Comparison of ENCODE assay signal across 25 cellular contexts in genomic region chrX:128601706-128602105, GRCh38.
DNase-seq lines count a peak whose midpoint lies in the region; ATAC-seq, FAIRE-seq and TF ChIP-seq lines count a peak whose summit lies in the region.
"Had no signal": no experiment of that assay in that cellular context is flagged by ENCODE, and none has a peak within 500 bp of the region (broad histone marks: within the 10 kb centered on the region; RNA-seq: fewer than 3 reads in every experiment).

No MANE protein-coding gene starts in this region.

- in situ Hi-C loops in HepG2 (cut with HindIII; ENCODE audit: extremely low pct_ligation_motif_present, low pct_unique_long_range_greater_than_20kb): no loop called here

- no peaks in the 10 kb centered on the region for H3K36me3 Mint-ChIP-seq in astrocyte (ENCODE audit: low read depth, unreplicated experiment)
- H3K36me3 Mint-ChIP-seq: CD14-positive monocyte; CD4-positive, alpha-beta memory T cell; CD4-positive, CD25-positive, alpha-beta regulatory T cell; CD8-positive, alpha-beta memory T cell had no signal

- no peaks in the 10 kb centered on the region for H3K27me3 Mint-ChIP-seq in astrocyte (ENCODE audit: low read depth, unreplicated experiment)
- H3K27me3 Mint-ChIP-seq: CD4-positive, alpha-beta memory T cell; CD8-positive, alpha-beta memory T cell had no signal

- WGBS in HepG2 (ENCODE audit: low lambda C conversion rate): 20% methylated on average over 2 of the region's 2 CpGs
- WGBS in right lobe of liver (ENCODE audit: insufficient coverage, low coverage, low lambda C conversion rate, missing lambda C conversion rate): 66% methylated on average over 2 of the region's 2 CpGs

- H3K4me1 ChIP-seq in HepG2 (ENCODE audit: insufficient read depth, low read length) (no peaks in the 10 kb centered on the region), right lobe of liver (no peaks in the 10 kb centered on the region), astrocyte (ENCODE audit: insufficient read depth, low read length) (no peaks in the 10 kb centered on the region)
- H3K4me1 ChIP-seq: BE2C, BLaER1 had no signal

- H3K9me3 ChIP-seq in HepG2 (ENCODE audit: low read length) (no peaks in the 10 kb centered on the region), right lobe of liver (no peaks in the 10 kb centered on the region), astrocyte (ENCODE audit: insufficient read depth, low read depth, low read length) (no peaks in the 10 kb centered on the region)
- H3K9me3 ChIP-seq: BE2C, BLaER1 had no signal

- POLR2A ChIA-PET in HepG2 (lab: Yijun Ruan, JAX): no interaction called here

- H3K27ac Mint-ChIP-seq in astrocyte (ENCODE audit: unreplicated experiment): no peak overlapping the region
- H3K27ac Mint-ChIP-seq: CD14-positive monocyte; CD4-positive, alpha-beta memory T cell; CD4-positive, CD25-positive, alpha-beta regulatory T cell; CD8-positive, alpha-beta memory T cell had no signal

- no TSS peak for BruUV-seq in HepG2 (replicated peaks; lab: Mats Ljungman, UMichigan)

- FAIRE-seq in HepG2 (lab: Jason Lieb, UNC) (no peak), astrocyte (lab: Jason Lieb, UNC) (peak; percentile 94)
- FAIRE-seq: GM12878, GM12892, GM18507 had no signal

- H4K20me1 ChIP-seq in HepG2 (ENCODE audit: insufficient read depth, low read length): no peaks in the 10 kb centered on the region
- H4K20me1 ChIP-seq in astrocyte (ENCODE audit: insufficient read depth, low read length): no peaks in the 10 kb centered on the region
- H4K20me1 ChIP-seq: BLaER1 had no signal

- no peaks in the 10 kb centered on the region for H3K79me2 ChIP-seq in HepG2 (ENCODE audit: insufficient read depth, low read length)
- H3K79me2 ChIP-seq in astrocyte (ENCODE audit: insufficient read depth, low read length): no peaks in the 10 kb centered on the region

- H3K36me3 ChIP-seq in HepG2 (replicated peaks in 1 of 2; ENCODE audit: control insufficient read depth in 1 of 2, insufficient read depth in 2 of 2, low read length in 2 of 2) (no peaks in the 10 kb centered on the region), right lobe of liver (no peaks in the 10 kb centered on the region), astrocyte (ENCODE audit: insufficient read depth, low read length) (no peaks in the 10 kb centered on the region)
- H3K36me3 ChIP-seq: BE2C, BLaER1 had no signal

- TF ChIP-seq CTCF in HepG2 (CRISPR knock-in tag; IDR thresholded peaks at IDR 0.05) (no peak), right lobe of liver (IDR thresholded peaks at IDR 0.05) (no peak), astrocyte (IDR thresholded peaks at IDR 0.05; ENCODE audit: insufficient read depth, low read depth, low read length) (no peak)

- H2AFZ ChIP-seq in HepG2 (ENCODE audit: low read length) (no peak overlapping the region), astrocyte (ENCODE audit: low read depth, low read length) (no peak overlapping the region)

- H3K4me3 ChIP-seq in HepG2 (replicated peaks in 1 of 3; ENCODE audit: insufficient read depth in 1 of 3, low read depth in 2 of 3, low read length in 3 of 3) (no peak overlapping the region), right lobe of liver (no peak overlapping the region), astrocyte (ENCODE audit: insufficient read depth, low read depth, low read length) (no peak overlapping the region)
- H3K4me3 ChIP-seq: BLaER1, GM12878 had no signal

- no peak for TF ChIP-seq RAD21 in HepG2 (CRISPR knock-in tag; IDR thresholded peaks at IDR 0.05)

- H3K9me3 Mint-ChIP-seq in astrocyte (ENCODE audit: unreplicated experiment): no peaks in the 10 kb centered on the region
- H3K9me3 Mint-ChIP-seq: CD8-positive, alpha-beta memory T cell had no signal

- no peak for ATAC-seq in HepG2
- ATAC-seq in right lobe of liver: no peak
- no peak for ATAC-seq in HG02973 (IDR thresholded peaks at IDR 0.05; ENCODE audit: unreplicated experiment)
- ATAC-seq: GM12878 had no signal

- H3K27ac ChIP-seq in HepG2 (ENCODE audit: extremely low read length, insufficient read depth, low read length) (no peak overlapping the region), right lobe of liver (no peak overlapping the region), astrocyte (ENCODE audit: low read depth, low read length) (no peak overlapping the region)
- H3K27ac ChIP-seq: 22Rv1, BLaER1 had no signal

- intact Hi-C loops in HepG2 (cut with micrococcal nuclease; ENCODE audit: unreplicated experiment): no loop called here
- intact Hi-C loops in right lobe of liver (cut with DNase I): no loop called here

- no peaks in the 10 kb centered on the region for H3K4me1 Mint-ChIP-seq in astrocyte (ENCODE audit: low read depth, unreplicated experiment)
- H3K4me1 Mint-ChIP-seq: CD14-positive monocyte; CD4-positive, alpha-beta memory T cell; CD4-positive, CD25-positive, alpha-beta regulatory T cell; CD8-positive, alpha-beta memory T cell had no signal

- TF ChIP-seq EP300 in HepG2 (IDR thresholded peaks at IDR 0.05; ENCODE audit: low read depth in 2 of 2, low read length in 2 of 2): no peak
- TF ChIP-seq EP300 in HepG2 (CRISPR knock-in tag; IDR thresholded peaks at IDR 0.05; ENCODE audit: borderline replicate concordance): no peak

- H3K9ac ChIP-seq in HepG2 (ENCODE audit: insufficient read depth, low read depth, low read length): no peak overlapping the region
- H3K9ac ChIP-seq in astrocyte (ENCODE audit: low read length): no peak overlapping the region
- H3K9ac ChIP-seq: BLaER1 had no signal

- TF ChIP-seq POLR2A in HepG2 (IDR thresholded peaks at IDR 0.05; ENCODE audit: insufficient read depth in 1 of 2, low read depth in 2 of 2, low read length in 2 of 2) (no peak), right lobe of liver (IDR thresholded peaks at IDR 0.05) (no peak)

- CTCF ChIA-PET in HepG2 (lab: Yijun Ruan, JAX; ENCODE audit: low intra/inter-chr PET ratio, low total read pairs): no interaction called here

- no peak overlapping the region for H3K4me3 Mint-ChIP-seq in astrocyte (ENCODE audit: unreplicated experiment)
- H3K4me3 Mint-ChIP-seq: CD14-positive monocyte; CD4-positive, alpha-beta memory T cell; CD4-positive, CD25-positive, alpha-beta regulatory T cell; CD8-positive, alpha-beta memory T cell had no signal

- DNase-seq in HepG2 (ENCODE audit: low spot score) (no peak), right lobe of liver (no peak), astrocyte (ENCODE audit: low read depth) (no peak), NCI-H2227 (lab: John Stamatoyannopoulos, UW; ENCODE audit: unreplicated experiment) (no peak)
- DNase-seq: ACHN; BE2C; C1 segment of cervical spinal cord; CD4-positive, alpha-beta memory T cell; CD4-positive, CD25-positive, alpha-beta regulatory T cell; CD8-positive, alpha-beta memory T cell; COR-L47; DMS 273 treated with DMSO at 0.1 percent for 48 hours; DMS153; DMS53; DMS79; DND-41; EL; GDM1 had no signal

- H3K27me3 ChIP-seq in HepG2 (ENCODE audit: control insufficient read depth in 1 of 2, insufficient read depth in 2 of 2, low read length in 2 of 2) (no peaks in the 10 kb centered on the region), right lobe of liver (no peaks in the 10 kb centered on the region), astrocyte (ENCODE audit: insufficient read depth, low read length) (no peaks in the 10 kb centered on the region)
- H3K27me3 ChIP-seq: BE2C had no signal

- no peak overlapping the region for H3K4me2 ChIP-seq in HepG2 (ENCODE audit: low read depth, low read length)
- no peak overlapping the region for H3K4me2 ChIP-seq in astrocyte (ENCODE audit: low read length)
- H3K4me2 ChIP-seq: BLaER1 had no signal

TF ChIP-seq in HepG2, 621 proteins besides CTCF, POLR2A, EP300 and RAD21:
- TF ChIP-seq BCL3 (CRISPR knock-in tag; IDR thresholded peaks at IDR 0.05) (no peak), MAFF (IDR thresholded peaks at IDR 0.05; ENCODE audit: low read depth, low read length) (peak; percentile 44; the same call in 1 of the 2 replicates), ZSCAN31 (CRISPR knock-in tag; IDR thresholded peaks at IDR 0.05; ENCODE audit: low read depth) (no peak), SYNCRIP (IDR thresholded peaks at IDR 0.05; ENCODE audit: insufficient read depth, low read depth, low read length) (no peak), MAFK (conservative IDR thresholded peaks at IDR 0.05 in 1 of 2, IDR thresholded peaks at IDR 0.05 in 1 of 2; ENCODE audit: low read length in 2 of 2) (peak; percentile 39 to 70; a peak in 3 of 4 replicates), ZNF891 (CRISPR knock-in tag; IDR thresholded peaks at IDR 0.05) (no peak)
